ENCODE assay signal across 8 cellular contexts in the genomic region with DNA sequence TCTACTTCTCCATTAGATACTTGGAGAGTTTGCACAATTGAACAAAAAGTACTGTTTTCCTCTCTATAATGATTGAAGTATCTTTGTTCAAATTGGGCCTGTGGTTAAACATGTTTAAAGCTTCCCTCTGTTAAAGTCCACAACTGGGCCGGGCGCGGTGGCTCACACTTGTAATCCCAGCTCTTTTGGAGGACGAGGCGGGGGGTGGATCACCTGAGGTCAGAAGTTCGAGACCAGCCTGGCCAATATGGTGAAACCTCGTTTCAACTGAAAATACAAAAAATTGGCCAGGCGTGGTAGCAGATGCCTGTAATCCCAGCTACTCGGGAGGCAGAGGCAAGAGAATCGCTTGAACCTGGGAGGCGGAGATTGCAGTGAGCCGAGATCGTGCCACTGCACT. TPM values are rescaled to one million over a fixed set of nuclear protein-coding genes. Genes with fewer than 3 reads are reported as not detected.
DNase-seq lines count a peak whose midpoint lies in the region; ATAC-seq, FAIRE-seq and TF ChIP-seq lines count a peak whose summit lies in the region.
"Not testable (repeated sequence)": the region's sequence is repeated elsewhere in the genome, so short reads cannot be mapped to it uniquely, and the experiment has no call there.
"Had no signal": no experiment of that assay in that cellular context is flagged by ENCODE, and none has a peak within 500 bp of the region (broad histone marks: within the 10 kb centered on the region; RNA-seq: fewer than 3 reads in every experiment).

No MANE protein-coding gene starts in this region.

- H3K4me3 Mint-ChIP-seq in CD4-positive, alpha-beta T cell = peak overlapping the region; percentile 18
- not testable (repeated sequence) for H3K4me3 Mint-ChIP-seq in endodermal cell
- H3K4me3 Mint-ChIP-seq in neural crest cell = peak overlapping the region; percentile 66

- intact Hi-C loops in CD4-positive, alpha-beta T cell (cut with DNase I, micrococcal nuclease) = loop anchor here in 1 of 2 experiments (5.0 kb wide), 1 partner anchor 47 kb away; no protein-coding TSS in a partner anchor
- intact Hi-C loops in OCI-LY7 (cut with micrococcal nuclease; ENCODE audit: unreplicated experiment); GM12878 (cut with micrococcal nuclease; ENCODE audit: unreplicated experiment): not testable (repeated sequence)

- not testable (repeated sequence) for H3K27ac ChIP-seq in CD4-positive, alpha-beta T cell (ENCODE audit: low read depth, low read length); GM12878 (ENCODE audit: control insufficient read depth, insufficient read depth); endodermal cell (ENCODE audit: low read depth, low read length)
- H3K27ac ChIP-seq in OCI-LY7 (ENCODE audit: low read depth, low read length, poor library complexity, severe bottlenecking) = peak overlapping the region; percentile 56

- H3K9me3 ChIP-seq in CD4-positive, alpha-beta T cell (ENCODE audit: control insufficient read depth, low read length); OCI-LY7 (ENCODE audit: low read length); GM12878 (replicated peaks; ENCODE audit: control insufficient read depth, insufficient read depth, low read length); endodermal cell (ENCODE audit: control insufficient read depth, low read length): not testable (repeated sequence)

- SMC1A ChIA-PET in GM12878 (lab: Charles Lee; ENCODE audit: uncharacterized antibody, unreplicated experiment) = not testable (repeated sequence)

- not testable (repeated sequence) for H3K27me3 Mint-ChIP-seq in CD4-positive, alpha-beta T cell; endodermal cell (ENCODE audit: insufficient read depth); neural crest cell (ENCODE audit: low read depth)

- not testable (repeated sequence) for FAIRE-seq in GM12878 (lab: Jason Lieb, UNC)

- POLR2A ChIA-PET in CD4-positive, alpha-beta T cell (lab: Charles Lee); GM12878 (lab: Charles Lee): not testable (repeated sequence)
- POLR2A ChIA-PET in OCI-LY7 (lab: Charles Lee) = interaction anchor here (2.3 kb wide), 1 partner anchor 14 kb away, joined by 11 read pairs; no protein-coding TSS in a partner anchor

- peaks cover 21% of the 10 kb centered on the region for H3K36me3 Mint-ChIP-seq in CD4-positive, alpha-beta T cell (ENCODE audit: low read depth)
- H3K36me3 Mint-ChIP-seq in endodermal cell (ENCODE audit: low read depth) = peaks cover 25% of the 10 kb centered on the region
- H3K36me3 Mint-ChIP-seq in neural crest cell (ENCODE audit: low read depth) = not testable (repeated sequence)

- H3K9me2 ChIP-seq in OCI-LY7 (ENCODE audit: insufficient read depth, low read length) = not testable (repeated sequence)

- TF ChIP-seq RAD21 in GM12878 (IDR thresholded peaks at IDR 0.05; ENCODE audit: insufficient read depth, low read depth, low read length) = not testable (repeated sequence)

- CTCF ChIA-PET in CD4-positive, alpha-beta T cell (lab: Charles Lee); OCI-LY7 (lab: Charles Lee; ENCODE audit: unreplicated experiment): not testable (repeated sequence)
- CTCF ChIA-PET in GM12878 (lab: Yijun Ruan, JAX) = interaction anchor here (1.0 kb wide), 1 partner anchor 41 kb away, joined by 4 read pairs; no protein-coding TSS in a partner anchor

- not testable (repeated sequence) for H2AFZ ChIP-seq in OCI-LY7 (ENCODE audit: low read length); GM12878 (ENCODE audit: control insufficient read depth, low read depth, low read length)

- H3K36me3 ChIP-seq in OCI-LY7 (ENCODE audit: insufficient read depth, low read length) = peaks cover 46% of the 10 kb centered on the region
- not testable (repeated sequence) for H3K36me3 ChIP-seq in GM12878 (ENCODE audit: control insufficient read depth in 2 of 2, insufficient read depth in 2 of 2, low read length in 1 of 2)
- H3K36me3 ChIP-seq in endodermal cell (ENCODE audit: control insufficient read depth, insufficient read depth, low read length) = peaks cover 19% of the 10 kb centered on the region

- H3K4me1 ChIP-seq in OCI-LY7 (ENCODE audit: insufficient read depth, low read length, poor library complexity, severe bottlenecking) = peaks cover 49% of the 10 kb centered on the region
- peaks cover 28% of the 10 kb centered on the region for H3K4me1 ChIP-seq in GM12878 (ENCODE audit: control insufficient read depth, insufficient read depth, low read length)
- not testable (repeated sequence) for H3K4me1 ChIP-seq in endodermal cell (ENCODE audit: control insufficient read depth, insufficient read depth, low read length)

- H3K4me3 ChIP-seq in OCI-LY7 (ENCODE audit: low read depth, low read length, poor library complexity, severe bottlenecking); GM12878; endodermal cell (ENCODE audit: low read length): not testable (repeated sequence)

- not testable (repeated sequence) for TF ChIP-seq CTCF in CD4-positive, alpha-beta T cell (IDR thresholded peaks at IDR 0.05); OCI-LY7 (conservative IDR thresholded peaks at IDR 0.05; ENCODE audit: low read length); GM12878 (IDR thresholded peaks at IDR 0.05 in 2 of 3, conservative IDR thresholded peaks at IDR 0.05 in 1 of 3; ENCODE audit: control insufficient read depth in 2 of 3, extremely low read depth in 1 of 3, insufficient read depth in 1 of 3, low read depth in 3 of 3, low read length in 3 of 3); endodermal cell (conservative IDR thresholded peaks at IDR 0.05); neural crest cell (conservative IDR thresholded peaks at IDR 0.05)

- DNase-seq in CD4-positive, alpha-beta T cell; OCI-LY7 (ENCODE audit: low spot score); GM12878 (ENCODE audit: low read depth, low spot score); neural crest cell (ENCODE audit: low read depth, low spot score): not testable (repeated sequence)
- peak; percentile 12 for DNase-seq in endodermal cell
- peak; percentile 19 for DNase-seq in islet precursor cell

- H3K4me1 Mint-ChIP-seq in CD4-positive, alpha-beta T cell (ENCODE audit: low read depth) = peaks cover 33% of the 10 kb centered on the region
- H3K4me1 Mint-ChIP-seq in endodermal cell = peaks cover 20% of the 10 kb centered on the region
- H3K4me1 Mint-ChIP-seq in neural crest cell = peaks cover 31% of the 10 kb centered on the region

- RAD21 ChIA-PET in GM12878 (lab: Charles Lee; ENCODE audit: unreplicated experiment) = not testable (repeated sequence)

- not testable (repeated sequence) for H3K9ac ChIP-seq in GM12878 (ENCODE audit: control insufficient read depth, insufficient read depth, low read length); endodermal cell (ENCODE audit: extremely low read depth, low read length, poor library complexity, severe bottlenecking)

- H3K27ac Mint-ChIP-seq in CD4-positive, alpha-beta T cell; endodermal cell; neural crest cell (ENCODE audit: unreplicated experiment): not testable (repeated sequence)

- not testable (repeated sequence) for BruUV-seq in OCI-LY7 (replicated peaks; lab: Mats Ljungman, UMichigan); GM12878 (replicated peaks; lab: Mats Ljungman, UMichigan)

- not testable (repeated sequence) for H4K20me1 ChIP-seq in OCI-LY7 (ENCODE audit: insufficient read depth, low read length); GM12878 (ENCODE audit: control insufficient read depth, insufficient read depth)

- not testable (repeated sequence) for H3K9me3 Mint-ChIP-seq in CD4-positive, alpha-beta T cell; endodermal cell; neural crest cell

- not testable (repeated sequence) for ATAC-seq in CD4-positive, alpha-beta T cell (ENCODE audit: poor library complexity); GM12878

- TF ChIP-seq POLR2A in GM12878 (IDR thresholded peaks at IDR 0.05; ENCODE audit: low read depth, low read length) = not testable (repeated sequence)

- peaks cover 64% of the 10 kb centered on the region for H3K79me2 ChIP-seq in OCI-LY7 (ENCODE audit: insufficient read depth, low read depth, low read length)
- peaks cover 34% of the 10 kb centered on the region for H3K79me2 ChIP-seq in GM12878 (ENCODE audit: control insufficient read depth, insufficient read depth, low read length)

- H3K27me3 ChIP-seq in CD4-positive, alpha-beta T cell (ENCODE audit: control insufficient read depth, insufficient read depth, low read length); GM12878 (replicated peaks in 1 of 2; ENCODE audit: control insufficient read depth in 2 of 2, insufficient read depth in 2 of 2, low read length in 1 of 2); endodermal cell (ENCODE audit: control insufficient read depth, insufficient read depth, low read length, poor library complexity, severe bottlenecking): not testable (repeated sequence)

- 94% methylated on average over 13 of the region's 13 CpGs for WGBS in GM12878 (ENCODE audit: insufficient coverage, insufficient replicate concordance, low lambda C conversion rate, missing lambda C conversion rate)
- WGBS in endodermal cell (ENCODE audit: insufficient coverage in 1 of 2, insufficient read length in 1 of 2), 2 experiments = 89 to 94% methylated on average over 9 to 12 of the region's 13 CpGs

- TF ChIP-seq EP300 in GM12878 (IDR thresholded peaks at IDR 0.05; ENCODE audit: borderline replicate concordance in 1 of 2, control insufficient read depth in 1 of 2, low read depth in 2 of 2, low read length in 2 of 2) = not testable (repeated sequence)

- in situ Hi-C loops in GM12878 (cut with MboI) = not testable (repeated sequence)

- H3K4me2 ChIP-seq in OCI-LY7 (ENCODE audit: low read length) = not testable (repeated sequence)
- 0 out of 2 replicates have a peak overlapping the region, but pooled peaks have one; percentile 29 for H3K4me2 ChIP-seq in GM12878 (ENCODE audit: control insufficient read depth, insufficient read depth)

RNA-seq across cellular contexts. Expression of a gene that starts 2.4 kb away (rescaled TPM):
- total RNA-seq in CD4-positive, alpha-beta T cell = 1 to 10 TPM; 5.1 to 5.2 TPM
- 13.2 and 13.7 TPM in 2 replicates for total RNA-seq in OCI-LY7 (2014; rRNA removed; shearing (Covaris generic))
- total RNA-seq in OCI-LY7 (2022) = 35.7 and 40.0 TPM in 2 replicates
- total RNA-seq in GM12878 (2013; cell fraction: nucleolus; rRNA removed) = 39.7 and 42.6 TPM in 2 replicates
- total RNA-seq in GM12878 (2014; rRNA removed) = 6.0 and 6.1 TPM in 2 replicates
- 4.7 and 5.1 TPM in 2 replicates for total RNA-seq in GM12878 (2014; rRNA removed; fragmentation: Illumina TruSeq; extraction: Trizol)
- 12.3 and 12.4 TPM in 2 replicates for total RNA-seq in GM12878 (2021)
- polyA plus RNA-seq in GM12878 (2011; ENCODE audit: low read depth) = 2.5 TPM
- polyA plus RNA-seq in GM12878 (2011; rRNA removed) = 2.7 and 3.3 TPM in 2 replicates
- polyA plus RNA-seq in GM12878 (2011; cell fraction: cytosol; rRNA removed) = 3.5 and 3.6 TPM in 2 replicates
- polyA plus RNA-seq in GM12878 (2011; cell fraction: nucleus; rRNA removed) = 10.3 and 17.8 TPM in 2 replicates
- polyA plus RNA-seq in GM12878 (2012) = 5.4 and 5.7 TPM in 2 replicates
- polyA plus RNA-seq in GM12878 (2014; fragmentation: Illumina TruSeq; extraction: Trizol) = 6.9 and 8.0 TPM in 2 replicates
- under 1 TPM; 0.18 to 0.47 TPM for polyA plus RNA-seq in GM12878 (2014; fragmentation: Nextera tagmentation; extraction: Ambion mirVana)
- 8.3 and 8.4 TPM in 2 replicates for polyA plus RNA-seq in GM12878 (2014; rRNA removed)
- polyA plus RNA-seq in GM12878 (2016; fragmentation: Nextera tagmentation; extraction: Ambion mirVana) = 1 to 10 TPM; 4.1 to 4.5 TPM
- polyA minus RNA-seq in GM12878 (2011; rRNA and poly(A)+ RNA removed) = 5.3 and 6.8 TPM in 2 replicates
- 2.4 and 3.7 TPM in 2 replicates for polyA minus RNA-seq in GM12878 (2011; cell fraction: cytosol; rRNA and poly(A)+ RNA removed)
- 4.4 and 8.1 TPM in 2 replicates for polyA minus RNA-seq in GM12878 (2011; cell fraction: nucleus; rRNA and poly(A)+ RNA removed)
- 10 to 100 TPM; 11.0 to 15.9 TPM for total RNA-seq in endodermal cell
- 11.0 TPM for polyA plus RNA-seq in endodermal cell (2013, experiment 1 of 2)
- polyA plus RNA-seq in endodermal cell (2013, experiment 2 of 2) = 11.3 TPM
- total RNA-seq in neural crest cell = 17.2 and 17.7 TPM in 2 replicates

RNA-seq across cellular contexts. Expression of a gene that starts 31.8 kb away (rescaled TPM):
- total RNA-seq in CD4-positive, alpha-beta T cell = 10 to 100 TPM; 50.4 to 51.5 TPM
- total RNA-seq in OCI-LY7 (2014; rRNA removed; shearing (Covaris generic)) = 42.7 and 50.6 TPM in 2 replicates
- total RNA-seq in OCI-LY7 (2022) (59.4 and 74.0 TPM in 2 replicates), GM12878 (2014; rRNA removed) (14.1 and 15.0 TPM in 2 replicates), GM12878 (2014; rRNA removed; fragmentation: Illumina TruSeq; extraction: Trizol) (7.9 and 8.2 TPM in 2 replicates), GM12878 (2021) (17.8 and 18.2 TPM in 2 replicates), endodermal cell (under 1 TPM; 0.11 to 0.18 TPM), neural crest cell (0.18 TPM in 1 of 2 replicates, not detected in the other)
- total RNA-seq in GM12878 (2013; cell fraction: nucleolus; rRNA removed) = 18.8 and 19.2 TPM in 2 replicates
- 4.9 TPM for polyA plus RNA-seq in GM12878 (2011; ENCODE audit: low read depth)
- polyA plus RNA-seq in GM12878 (2011; rRNA removed) (6.7 and 6.8 TPM in 2 replicates), GM12878 (2014; fragmentation: Illumina TruSeq; extraction: Trizol) (9.2 and 9.4 TPM in 2 replicates), GM12878 (2014; fragmentation: Nextera tagmentation; extraction: Ambion mirVana) (1 to 10 TPM; 2.2 to 2.4 TPM), GM12878 (2014; rRNA removed) (11.1 and 11.2 TPM in 2 replicates), GM12878 (2016; fragmentation: Nextera tagmentation; extraction: Ambion mirVana) (1 to 10 TPM; 6.1 to 6.9 TPM)
- polyA plus RNA-seq in GM12878 (2011; cell fraction: cytosol; rRNA removed) = 6.4 and 7.8 TPM in 2 replicates
- polyA plus RNA-seq in GM12878 (2011; cell fraction: nucleus; rRNA removed) = 9.2 and 11.5 TPM in 2 replicates
- 7.0 and 7.7 TPM in 2 replicates for polyA plus RNA-seq in GM12878 (2012)
- polyA minus RNA-seq in GM12878 (2011; rRNA and poly(A)+ RNA removed) = 4.2 and 12.5 TPM in 2 replicates
- 4.5 and 6.1 TPM in 2 replicates for polyA minus RNA-seq in GM12878 (2011; cell fraction: cytosol; rRNA and poly(A)+ RNA removed)
- polyA minus RNA-seq in GM12878 (2011; cell fraction: nucleus; rRNA and poly(A)+ RNA removed) = 8.1 and 12.9 TPM in 2 replicates
- polyA plus RNA-seq in endodermal cell (2013, experiment 1 of 2) = 0.14 TPM
- 0.04 TPM for polyA plus RNA-seq in endodermal cell (2013, experiment 2 of 2)
- total RNA-seq: Caco-2, H4 had no signal

RNA-seq across cellular contexts. Expression of a gene that starts 45.5 kb away (rescaled TPM):
- 10 to 100 TPM in 1 of 2 experiments, 1 to 10 TPM in 1; 9.5 to 10.4 TPM for total RNA-seq in CD4-positive, alpha-beta T cell
- 38.3 and 45.5 TPM in 2 replicates for total RNA-seq in OCI-LY7 (2014; rRNA removed; shearing (Covaris generic))
- total RNA-seq in OCI-LY7 (2022) = 75.4 and 84.8 TPM in 2 replicates
- total RNA-seq in GM12878 (2013; cell fraction: nucleolus; rRNA removed) = 67.9 and 71.9 TPM in 2 replicates
- 9.4 and 9.9 TPM in 2 replicates for total RNA-seq in GM12878 (2014; rRNA removed)
- total RNA-seq in GM12878 (2014; rRNA removed; fragmentation: Illumina TruSeq; extraction: Trizol) = 4.8 and 7.0 TPM in 2 replicates
- total RNA-seq in GM12878 (2021) = 7.9 and 8.3 TPM in 2 replicates
- polyA plus RNA-seq in GM12878 (2011; ENCODE audit: low read depth) = 4.2 TPM
- 6.3 and 8.7 TPM in 2 replicates for polyA plus RNA-seq in GM12878 (2011; rRNA removed)
- polyA plus RNA-seq in GM12878 (2011; cell fraction: cytosol; rRNA removed) = 8.8 and 11.9 TPM in 2 replicates
- 33.3 and 41.6 TPM in 2 replicates for polyA plus RNA-seq in GM12878 (2011; cell fraction: nucleus; rRNA removed)
- 6.4 and 10.5 TPM in 2 replicates for polyA plus RNA-seq in GM12878 (2012)
- polyA plus RNA-seq in GM12878 (2014; fragmentation: Illumina TruSeq; extraction: Trizol) = 4.6 and 7.3 TPM in 2 replicates
- polyA plus RNA-seq in GM12878 (2014; fragmentation: Nextera tagmentation; extraction: Ambion mirVana) = 1 to 10 TPM in 1 of 2 experiments, under 1 TPM in 1; 0.23 to 1.7 TPM
- 12.0 and 15.1 TPM in 2 replicates for polyA plus RNA-seq in GM12878 (2014; rRNA removed)
- 1 to 10 TPM; 7.6 to 9.2 TPM for polyA plus RNA-seq in GM12878 (2016; fragmentation: Nextera tagmentation; extraction: Ambion mirVana)
- polyA minus RNA-seq in GM12878 (2011; rRNA and poly(A)+ RNA removed) = 10.2 and 21.3 TPM in 2 replicates
- polyA minus RNA-seq in GM12878 (2011; cell fraction: cytosol; rRNA and poly(A)+ RNA removed) = 4.1 and 4.9 TPM in 2 replicates
- 11.5 and 18.0 TPM in 2 replicates for polyA minus RNA-seq in GM12878 (2011; cell fraction: nucleus; rRNA and poly(A)+ RNA removed)
- 10 to 100 TPM; 31.2 to 32.2 TPM for total RNA-seq in endodermal cell
- 20.6 TPM for polyA plus RNA-seq in endodermal cell (2013, experiment 1 of 2)
- polyA plus RNA-seq in endodermal cell (2013, experiment 2 of 2) = 18.7 TPM
- 23.6 and 26.0 TPM in 2 replicates for total RNA-seq in neural crest cell
